17 cellular contexts compared by ENCODE assay signal in genomic region chr15:44385344-44385942, GRCh38. TPM values are rescaled to one million over a fixed set of nuclear protein-coding genes. Genes with fewer than 3 reads are reported as not detected.
DNase-seq lines count a peak whose midpoint lies in the region; ATAC-seq, FAIRE-seq and TF ChIP-seq lines count a peak whose summit lies in the region.
"Had no signal": no experiment of that assay in that cellular context is flagged by ENCODE, and none has a peak within 500 bp of the region (broad histone marks: within the 10 kb centered on the region; RNA-seq: fewer than 3 reads in every experiment).

No MANE protein-coding gene starts in this region.

- no peaks in the 10 kb centered on the region for H3K27me3 Mint-ChIP-seq in mesothelial cell of epicardium (ENCODE audit: low read depth)
- H3K27me3 Mint-ChIP-seq: dendritic cell treated with granulocyte-macrophage colony-stimulating factor and Interleukin-4, amounts not matched to agents 40 ng/mL and 50 ng/mL, for 4 days had no signal

- peak overlapping the region; percentile 61 for H3K27ac Mint-ChIP-seq in mesothelial cell of epicardium
- H3K27ac Mint-ChIP-seq: dendritic cell treated with granulocyte-macrophage colony-stimulating factor and Interleukin-4, amounts not matched to agents 40 ng/mL and 50 ng/mL, for 4 days; neural progenitor cell had no signal

- peaks cover 8% of the 10 kb centered on the region for H3K9me3 Mint-ChIP-seq in mesothelial cell of epicardium
- H3K9me3 Mint-ChIP-seq: dendritic cell treated with granulocyte-macrophage colony-stimulating factor and Interleukin-4, amounts not matched to agents 40 ng/mL and 50 ng/mL, for 4 days; neural progenitor cell had no signal

- TF ChIP-seq POLR2A in H54 (IDR thresholded peaks at IDR 0.05; ENCODE audit: low read depth, low read length), result no peak

- H3K36me3 ChIP-seq in SK-N-MC (ENCODE audit: insufficient read depth, low read length), result no peaks in the 10 kb centered on the region
- H3K36me3 ChIP-seq: neural progenitor cell, thoracic aorta had no signal

- no peak overlapping the region for H3K4me3 Mint-ChIP-seq in mesothelial cell of epicardium
- H3K4me3 Mint-ChIP-seq: dendritic cell treated with granulocyte-macrophage colony-stimulating factor and Interleukin-4, amounts not matched to agents 40 ng/mL and 50 ng/mL, for 4 days; neural progenitor cell had no signal

- H3K27ac ChIP-seq in SK-N-MC, result peak overlapping the region; percentile 87
- H3K27ac ChIP-seq: C4-2B, heart right ventricle, neural progenitor cell, SJCRH30, thoracic aorta had no signal

- no peak overlapping the region for H3K9ac ChIP-seq in SK-N-MC (ENCODE audit: insufficient read length)
- H3K9ac ChIP-seq: neural progenitor cell had no signal

- peak; percentile 6 for FAIRE-seq in H54 (lab: Jason Lieb, UNC)

- H3K4me1 Mint-ChIP-seq in mesothelial cell of epicardium, result peaks cover 5% of the 10 kb centered on the region
- H3K4me1 Mint-ChIP-seq: neural progenitor cell had no signal

- H3K4me3 ChIP-seq in GM12865 (ENCODE audit: low read depth, low read length) (no peak overlapping the region), SK-N-MC (peak overlapping the region; percentile 33; the same call in 1 of the 2 replicates)
- H3K4me3 ChIP-seq: heart right ventricle, neural progenitor cell, SJCRH30, thoracic aorta had no signal

- DNase-seq in GM12865 (ENCODE audit: low read depth), result peak; percentile 41
- no peak for DNase-seq in H54 (ENCODE audit: insufficient read length, low spot score)
- DNase-seq in SK-N-MC (ENCODE audit: low read depth, low spot score), result no peak
- no peak for DNase-seq in mesothelial cell of epicardium (ENCODE audit: low spot score in 2 of 2, unreplicated experiment in 2 of 2)
- no peak for DNase-seq in islet precursor cell
- no peak for DNase-seq in DMS 273 treated with DMSO at 0.1 percent for 48 hours (lab: John Stamatoyannopoulos, UW)
- DNase-seq: activated CD8-positive, alpha-beta memory T cell treated with anti-CD3 and anti-CD28 coated beads for 24 hours; H7; heart right ventricle; NCI-H2227 treated with DMSO at 0.1 percent for 48 hours; right cardiac atrium; SJCRH30 had no signal

- peaks cover 27% of the 10 kb centered on the region for H3K36me3 Mint-ChIP-seq in mesothelial cell of epicardium

- ATAC-seq in HG03378 (IDR thresholded peaks at IDR 0.05; ENCODE audit: unreplicated experiment), result no peak

- H3K9me3 ChIP-seq in SK-N-MC (ENCODE audit: low read depth, low read length), result no peaks in the 10 kb centered on the region
- H3K9me3 ChIP-seq: heart right ventricle, SJCRH30, thoracic aorta had no signal

- TF ChIP-seq CTCF in GM12865 (IDR thresholded peaks at IDR 0.05; ENCODE audit: insufficient read depth, low read depth, low read length, missing control alignments), result no peak
- no peak for TF ChIP-seq CTCF in mesothelial cell of epicardium (IDR thresholded peaks at IDR 0.05; ENCODE audit: unreplicated experiment)

RNA-seq across cellular contexts. Expression of gene CTDSPL2, which starts 42.0 kb away (rescaled TPM):
- total RNA-seq in mesothelial cell of epicardium, result 73.3 to 76.3 TPM (median 74.7 TPM) in 3 replicates
